22 cellular contexts compared by ENCODE assay signal in the genomic region with DNA sequence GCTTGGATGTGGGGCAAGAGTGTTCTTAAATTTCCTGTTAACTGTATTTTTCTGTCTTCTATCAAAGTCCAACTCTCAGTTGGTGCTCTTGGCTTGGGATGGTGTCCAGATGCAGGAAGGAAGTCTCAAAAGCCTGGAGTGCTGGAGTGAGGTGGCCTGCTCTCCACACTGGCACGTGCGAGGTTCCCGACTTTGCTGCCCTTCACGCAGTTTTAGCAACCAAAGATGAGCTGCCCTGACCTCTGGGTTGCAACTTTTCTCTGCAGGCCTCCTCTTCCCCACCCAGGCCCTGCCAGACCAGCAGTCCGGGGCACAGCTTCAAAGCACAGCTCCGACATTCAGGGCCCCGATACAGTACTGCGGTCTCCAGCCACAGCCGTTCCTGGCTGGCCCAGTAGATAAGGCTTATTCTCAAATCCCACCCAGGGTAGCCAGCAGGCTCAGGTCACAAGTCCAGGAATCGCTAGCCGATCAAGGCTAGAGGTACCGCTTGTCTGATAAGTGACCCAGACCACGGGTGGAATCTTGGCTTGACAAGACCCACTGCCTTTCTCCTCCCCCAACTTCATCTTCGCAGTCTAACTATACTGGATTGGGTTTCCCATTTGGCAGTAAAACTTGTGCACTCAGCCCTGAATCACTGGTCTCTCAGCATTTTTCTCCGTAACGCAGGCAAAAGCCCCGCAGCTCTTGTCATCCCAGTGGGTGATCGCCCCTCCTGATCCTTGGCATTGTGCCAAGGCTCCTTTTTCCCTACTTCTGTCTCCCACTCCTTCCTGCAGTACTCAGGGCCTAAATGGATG. TPM values are rescaled to one million over a fixed set of nuclear protein-coding genes. Genes with fewer than 3 reads are reported as not detected.
DNase-seq lines count a peak whose midpoint lies in the region; ATAC-seq and TF ChIP-seq lines count a peak whose summit lies in the region.
"Had no signal": no experiment of that assay in that cellular context is flagged by ENCODE, and none has a peak within 500 bp of the region (broad histone marks: within the 10 kb centered on the region; RNA-seq: fewer than 3 reads in every experiment).

No MANE protein-coding gene starts in this region.

- H3K4me1 ChIP-seq in SK-N-SH (ENCODE audit: control insufficient read depth in 1 of 2, insufficient read depth in 2 of 2, low read depth in 1 of 2, low read length in 1 of 2): no peaks in the 10 kb centered on the region
- no peaks in the 10 kb centered on the region for H3K4me1 ChIP-seq in left lung
- H3K4me1 ChIP-seq: esophagus muscularis mucosa, lower lobe of right lung, pancreas had no signal

- no peaks in the 10 kb centered on the region for H3K9me2 ChIP-seq in SK-N-SH

- H3K9ac ChIP-seq in SK-N-SH: no peak overlapping the region

- no peaks in the 10 kb centered on the region for H3K9me3 ChIP-seq in SK-N-SH
- no peaks in the 10 kb centered on the region for H3K9me3 ChIP-seq in left lung
- H3K9me3 ChIP-seq: A549, esophagus muscularis mucosa, lower lobe of right lung, pancreas had no signal

- CTCF ChIA-PET in SK-N-SH (lab: Yijun Ruan, JAX): no interaction called here

- no peak for TF ChIP-seq EP300 in SK-N-SH (IDR thresholded peaks at IDR 0.05; ENCODE audit: borderline replicate concordance in 1 of 2, low read depth in 1 of 2, low read length in 1 of 2)

- H4K20me1 ChIP-seq in SK-N-SH (ENCODE audit: insufficient read depth): no peaks in the 10 kb centered on the region

- POLR2A ChIA-PET in SK-N-SH (lab: Yijun Ruan, JAX): no interaction called here

- no peaks in the 10 kb centered on the region for H3K79me2 ChIP-seq in SK-N-SH (ENCODE audit: insufficient read depth)

- no peaks in the 10 kb centered on the region for H3K27me3 ChIP-seq in SK-N-SH (ENCODE audit: insufficient read depth)
- H3K27me3 ChIP-seq in left lung: no peaks in the 10 kb centered on the region
- H3K27me3 ChIP-seq: esophagus muscularis mucosa, pancreas had no signal

- H3F3A ChIP-seq in SK-N-SH (replicated peaks; ENCODE audit: insufficient read depth): no peaks in the 10 kb centered on the region

- H3K36me3 ChIP-seq in SK-N-SH (replicated peaks in 1 of 2; ENCODE audit: control insufficient read depth in 1 of 2, insufficient read depth in 2 of 2, low read length in 1 of 2): no peaks in the 10 kb centered on the region
- H3K36me3 ChIP-seq in left lung: no peaks in the 10 kb centered on the region
- H3K36me3 ChIP-seq: esophagus muscularis mucosa, lower lobe of right lung, pancreas had no signal

- H3K4me3 ChIP-seq in SK-N-SH (ENCODE audit: low read depth in 2 of 2, low read length in 1 of 2) (no peak overlapping the region), left lung (no peak overlapping the region)
- H3K4me3 ChIP-seq: A549, esophagus muscularis mucosa, lower lobe of right lung, pancreas had no signal

- H3K27ac ChIP-seq in SK-N-SH (ENCODE audit: low read depth in 2 of 2, low read length in 1 of 2) (no peak overlapping the region), left lung (no peak overlapping the region)
- H3K27ac ChIP-seq: C4-2B, esophagus muscularis mucosa, lower lobe of right lung, pancreas had no signal

- H2AFZ ChIP-seq in SK-N-SH (ENCODE audit: low read depth): no peak overlapping the region

- intact Hi-C loops in left lung (cut with DNase I): no loop called here

- TF ChIP-seq RAD21 in SK-N-SH (IDR thresholded peaks at IDR 0.05; ENCODE audit: low read length): no peak

- H3K4me2 ChIP-seq in SK-N-SH: no peak overlapping the region
- H3K4me2 ChIP-seq: A549 had no signal

- no peak for ATAC-seq in left lung
- ATAC-seq: A549, lower lobe of right lung, pancreas had no signal

- 85% methylated on average over 16 of the region's 18 CpGs for WGBS in SK-N-SH (ENCODE audit: low lambda C conversion rate)

- DNase-seq in NCI-H2171 treated with DMSO at 0.1 percent for 48 hours (lab: John Stamatoyannopoulos, UW) (peak; percentile 2), NCI-H2171 (lab: John Stamatoyannopoulos, UW) (no peak), SK-N-SH (peak; percentile 46), iPS-NIHi11 (ENCODE audit: low spot score) (peak; percentile 15), smooth muscle cell of the brain vasculature (ENCODE audit: low read depth, low spot score) (peak; percentile 26), left lung (no peak), Ammon's horn (ENCODE audit: low spot score) (no peak), NK-92 (lab: John Stamatoyannopoulos, UW; ENCODE audit: unreplicated experiment) (no peak)
- DNase-seq: activated CD4-positive, alpha-beta T cell treated with anti-CD3 and anti-CD28 coated beads for 48 hours; activated CD8-positive, alpha-beta memory T cell treated with anti-CD3 and anti-CD28 coated beads, Interleukin-2, amount 50 U/mL, for 48 hours; head of caudate nucleus; immature natural killer cell; lower lobe of right lung; NCI-H1694; NCI-H524 treated with DMSO at 0.1 percent for 48 hours; pancreas; small intestine; stimulated activated CD8-positive, alpha-beta memory T cell treated with anti-CD3 and anti-CD28 coated beads, Interleukin-4, amount 100 ng/mL, for 48 hours; T-helper 9 cell had no signal

- TF ChIP-seq CTCF in SK-N-SH (IDR thresholded peaks at IDR 0.05) (no peak), left lung (IDR thresholded peaks at IDR 0.05) (no peak)

TF ChIP-seq in SK-N-SH, 30 proteins besides CTCF, POLR2A, EP300 and RAD21:
- TF ChIP-seq NFIC (IDR thresholded peaks at IDR 0.05; ENCODE audit: borderline replicate concordance): peak; percentile 21; the same call in 1 of the 2 replicates
- no peak for TF ChIP-seq MAX (IDR thresholded peaks at IDR 0.05; ENCODE audit: low read depth)
- TF ChIP-seq, protein P1, sequence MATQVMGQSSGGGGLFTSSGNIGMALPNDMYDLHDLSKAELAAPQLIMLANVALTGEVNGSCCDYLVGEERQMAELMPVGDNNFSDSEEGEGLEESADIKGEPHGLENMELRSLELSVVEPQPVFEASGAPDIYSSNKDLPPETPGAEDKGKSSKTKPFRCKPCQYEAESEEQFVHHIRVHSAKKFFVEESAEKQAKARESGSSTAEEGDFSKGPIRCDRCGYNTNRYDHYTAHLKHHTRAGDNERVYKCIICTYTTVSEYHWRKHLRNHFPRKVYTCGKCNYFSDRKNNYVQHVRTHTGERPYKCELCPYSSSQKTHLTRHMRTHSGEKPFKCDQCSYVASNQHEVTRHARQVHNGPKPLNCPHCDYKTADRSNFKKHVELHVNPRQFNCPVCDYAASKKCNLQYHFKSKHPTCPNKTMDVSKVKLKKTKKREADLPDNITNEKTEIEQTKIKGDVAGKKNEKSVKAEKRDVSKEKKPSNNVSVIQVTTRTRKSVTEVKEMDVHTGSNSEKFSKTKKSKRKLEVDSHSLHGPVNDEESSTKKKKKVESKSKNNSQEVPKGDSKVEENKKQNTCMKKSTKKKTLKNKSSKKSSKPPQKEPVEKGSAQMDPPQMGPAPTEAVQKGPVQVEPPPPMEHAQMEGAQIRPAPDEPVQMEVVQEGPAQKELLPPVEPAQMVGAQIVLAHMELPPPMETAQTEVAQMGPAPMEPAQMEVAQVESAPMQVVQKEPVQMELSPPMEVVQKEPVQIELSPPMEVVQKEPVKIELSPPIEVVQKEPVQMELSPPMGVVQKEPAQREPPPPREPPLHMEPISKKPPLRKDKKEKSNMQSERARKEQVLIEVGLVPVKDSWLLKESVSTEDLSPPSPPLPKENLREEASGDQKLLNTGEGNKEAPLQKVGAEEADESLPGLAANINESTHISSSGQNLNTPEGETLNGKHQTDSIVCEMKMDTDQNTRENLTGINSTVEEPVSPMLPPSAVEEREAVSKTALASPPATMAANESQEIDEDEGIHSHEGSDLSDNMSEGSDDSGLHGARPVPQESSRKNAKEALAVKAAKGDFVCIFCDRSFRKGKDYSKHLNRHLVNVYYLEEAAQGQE (IDR thresholded peaks at IDR 0.05; ENCODE audit: low read depth, low read length): no peak
- TF ChIP-seq EZH2phosphoT487 (IDR thresholded peaks at IDR 0.05; ENCODE audit: borderline replicate concordance, low read depth): no peak
- no peak for TF ChIP-seq TEAD4 (IDR thresholded peaks at IDR 0.05; ENCODE audit: borderline replicate concordance, insufficient read depth)
- no peak for TF ChIP-seq SMC3 (IDR thresholded peaks at IDR 0.05; ENCODE audit: low read depth, low read length)
- no peak for TF ChIP-seq TCF12 (IDR thresholded peaks at IDR 0.05)
- TF ChIP-seq, protein P2, sequence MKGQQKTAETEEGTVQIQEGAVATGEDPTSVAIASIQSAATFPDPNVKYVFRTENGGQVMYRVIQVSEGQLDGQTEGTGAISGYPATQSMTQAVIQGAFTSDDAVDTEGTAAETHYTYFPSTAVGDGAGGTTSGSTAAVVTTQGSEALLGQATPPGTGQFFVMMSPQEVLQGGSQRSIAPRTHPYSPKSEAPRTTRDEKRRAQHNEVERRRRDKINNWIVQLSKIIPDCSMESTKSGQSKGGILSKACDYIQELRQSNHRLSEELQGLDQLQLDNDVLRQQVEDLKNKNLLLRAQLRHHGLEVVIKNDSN (IDR thresholded peaks at IDR 0.05; ENCODE audit: borderline replicate concordance, low read depth): no peak

RNA-seq across cellular contexts. Expression of gene JADE1, which starts 21.8 kb away (rescaled TPM):
- 9.1 and 10.9 TPM in 2 replicates for polyA plus RNA-seq in SK-N-SH (2012; rRNA removed)
- 9.6 and 11.1 TPM in 2 replicates for polyA plus RNA-seq in SK-N-SH (2012; cell fraction: cytosol; rRNA removed)
- 13.7 and 18.1 TPM in 2 replicates for polyA plus RNA-seq in SK-N-SH (2012; cell fraction: nucleus; rRNA removed)
- total RNA-seq in left lung: 10 to 100 TPM; 28.5 to 29.5 TPM

Comparison
In these comparisons a context has a peak if more than half of its experiments do, and no peak if none do; other contexts are left out.
1. DNase-seq: peak in NCI-H2171 treated with DMSO at 0.1 percent for 48 hours (single experiment), SK-N-SH (single experiment), iPS-NIHi11 (single experiment) and smooth muscle cell of the brain vasculature (single experiment); none in NCI-H2171 (single experiment), left lung (0 of 2), Ammon's horn (single experiment) and NK-92 (single experiment).